ENCODE assay signal across 15 cellular contexts in the genomic region with DNA sequence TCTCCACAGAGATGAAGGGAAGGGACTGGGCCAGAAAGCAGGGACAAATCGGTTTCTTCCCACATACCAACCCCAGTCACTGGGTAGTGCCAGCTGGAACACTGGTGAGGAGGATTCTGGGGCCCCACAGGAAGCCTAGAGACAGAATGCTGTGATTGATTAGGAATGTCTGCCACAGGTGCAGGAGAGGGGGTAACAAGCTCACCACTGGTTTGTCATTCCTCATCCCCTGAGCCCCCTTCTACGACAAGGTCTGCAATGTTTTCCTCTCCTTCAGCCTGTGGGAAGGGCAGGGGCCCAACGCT.
DNase-seq lines count a peak whose midpoint lies in the region; ATAC-seq and TF ChIP-seq lines count a peak whose summit lies in the region.
"Had no signal": no experiment of that assay in that cellular context is flagged by ENCODE, and none has a peak within 500 bp of the region (broad histone marks: within the 10 kb centered on the region; RNA-seq: fewer than 3 reads in every experiment).

No MANE protein-coding gene starts in this region.

- no peak overlapping the region for H3K9ac ChIP-seq in neuronal stem cell (ENCODE audit: low read depth, low read length, poor library complexity)

- POLR2A ChIA-PET in CD8-positive, alpha-beta T cell (lab: Charles Lee) = interaction anchor here (2.4 kb wide), 1 partner anchor 90 kb away, joined by 10 read pairs; a partner anchor contains a TSS
- POLR2A ChIA-PET in OCI-LY7 (lab: Charles Lee) (interaction anchor here (0.8 to 1.5 kb wide), 8 partner anchors 9 to 111 kb away, joined by 3 to 4 read pairs (median 3); no protein-coding TSS in a partner anchor), GM10248 (lab: Yijun Ruan, JAX) (interaction anchor here (1.0 to 1.6 kb wide), 6 partner anchors 15 to 85 kb away, joined by 3 to 10 read pairs (median 4); no protein-coding TSS in a partner anchor)

- no CpG with 5 or more reads among the region's 3 CpGs for WGBS in neuronal stem cell (ENCODE audit: extremely low coverage in 2 of 2, insufficient read length in 2 of 2, insufficient replicate concordance in 1 of 2), 2 donors

- H2BK12ac ChIP-seq in neuronal stem cell (ENCODE audit: low read length) = no peak overlapping the region

- no peak overlapping the region for H3K27ac ChIP-seq in CD8-positive, alpha-beta T cell (ENCODE audit: low read depth, low read length)
- H3K27ac ChIP-seq in OCI-LY7 (ENCODE audit: low read depth, low read length, poor library complexity, severe bottlenecking) = no peak overlapping the region
- H3K27ac ChIP-seq in cingulate gyrus (ENCODE audit: low read depth, low read length) = peak overlapping the region; percentile 94
- no peak overlapping the region for H3K27ac ChIP-seq in neuronal stem cell (replicated peaks; ENCODE audit: low read length)
- H3K27ac ChIP-seq: gastrocnemius medialis had no signal

- H3K4ac ChIP-seq in neuronal stem cell (ENCODE audit: low read length) = no peak overlapping the region

- H3K27ac Mint-ChIP-seq in CD8-positive, alpha-beta T cell = peak overlapping the region; percentile 65

- DNase-seq in CD8-positive, alpha-beta T cell = no peak
- no peak for DNase-seq in OCI-LY7 (ENCODE audit: low spot score)
- no peak for DNase-seq in neuronal stem cell (ENCODE audit: low spot score)
- DNase-seq in GM10248 (ENCODE audit: extremely low spot score) = no peak
- DNase-seq: gastrocnemius medialis; GDM1; GOT3; NCI-H1436; retina; stimulated activated CD4-positive, alpha-beta T cell treated with anti-CD3 and anti-CD28 coated beads, Interleukin-4, amount 100 ng/mL, for 1 hour; T1000 had no signal

- H3K9me3 ChIP-seq in CD8-positive, alpha-beta T cell (ENCODE audit: low read length) = no peaks in the 10 kb centered on the region
- no peaks in the 10 kb centered on the region for H3K9me3 ChIP-seq in OCI-LY7 (ENCODE audit: low read length)
- H3K9me3 ChIP-seq in neuronal stem cell (replicated peaks in 1 of 2; ENCODE audit: control insufficient read depth in 2 of 2, insufficient read depth in 1 of 2, low read depth in 1 of 2, low read length in 2 of 2) = no peaks in the 10 kb centered on the region
- H3K9me3 ChIP-seq: gastrocnemius medialis had no signal

- H3K36me3 ChIP-seq in CD8-positive, alpha-beta T cell (ENCODE audit: insufficient read depth, low read length) = peaks cover 28% of the 10 kb centered on the region
- H3K36me3 ChIP-seq in OCI-LY7 (ENCODE audit: insufficient read depth, low read length) = peaks cover 10% of the 10 kb centered on the region; the same call in 1 of the 2 replicates
- peaks cover 3 to 100% of the 10 kb centered on the region in 2 donors for H3K36me3 ChIP-seq in neuronal stem cell (replicated peaks in 1 of 2; ENCODE audit: control insufficient read depth in 2 of 2, insufficient read depth in 2 of 2, low read length in 2 of 2)
- H3K36me3 ChIP-seq: gastrocnemius medialis had no signal

- peaks cover 61% of the 10 kb centered on the region for H3K4me1 ChIP-seq in CD8-positive, alpha-beta T cell (ENCODE audit: insufficient read depth, low read length)
- H3K4me1 ChIP-seq in OCI-LY7 (ENCODE audit: insufficient read depth, low read length, poor library complexity, severe bottlenecking) (peaks cover 55% of the 10 kb centered on the region), neuronal stem cell (ENCODE audit: control insufficient read depth in 2 of 2, insufficient read depth in 1 of 2, low read depth in 1 of 2, low read length in 2 of 2) (peaks cover 0 to 5% of the 10 kb centered on the region in 2 donors)

- peak overlapping the region; percentile 11 for H3K4me3 Mint-ChIP-seq in CD8-positive, alpha-beta T cell

- no peak overlapping the region for H2BK15ac ChIP-seq in neuronal stem cell (ENCODE audit: low read length)

- BruUV-seq in OCI-LY7 (replicated peaks; lab: Mats Ljungman, UMichigan) = no TSS peak

- ATAC-seq in CD8-positive, alpha-beta T cell = no peak
- ATAC-seq in GM19023 (IDR thresholded peaks at IDR 0.05; ENCODE audit: unreplicated experiment) (no peak), HG03354 (IDR thresholded peaks at IDR 0.05; ENCODE audit: poor library complexity, severe bottlenecking, unreplicated experiment) (no peak)
- ATAC-seq: gastrocnemius medialis had no signal

- no peak overlapping the region for H2AFZ ChIP-seq in OCI-LY7 (ENCODE audit: low read length)
- no peak overlapping the region for H2AFZ ChIP-seq in neuronal stem cell (ENCODE audit: low read length)

- no peaks in the 10 kb centered on the region for H3K27me3 ChIP-seq in CD8-positive, alpha-beta T cell (ENCODE audit: insufficient read depth, low read length)
- peaks cover 0 to 4% (median 0%) of the 10 kb centered on the region in 3 experiments for H3K27me3 ChIP-seq in neuronal stem cell (ENCODE audit: control insufficient read depth in 3 of 3, insufficient read depth in 3 of 3, low read depth in 1 of 3, low read length in 3 of 3)
- H3K27me3 ChIP-seq: gastrocnemius medialis had no signal

- H4K20me1 ChIP-seq in OCI-LY7 (ENCODE audit: insufficient read depth, low read length) = no peaks in the 10 kb centered on the region

- H2BK5ac ChIP-seq in neuronal stem cell (ENCODE audit: low read length) = no peak overlapping the region

- H3K18ac ChIP-seq in neuronal stem cell (ENCODE audit: low read length) = no peak overlapping the region

- H4K91ac ChIP-seq in neuronal stem cell (ENCODE audit: low read depth, low read length, poor library complexity) = no peak overlapping the region

- CTCF ChIA-PET in CD8-positive, alpha-beta T cell (lab: Charles Lee) = interaction anchor here (1.0 kb wide), 1 partner anchor 167 kb away, joined by 4 read pairs; no protein-coding TSS in a partner anchor
- CTCF ChIA-PET in OCI-LY7 (lab: Charles Lee; ENCODE audit: unreplicated experiment) = interaction anchor here (0.6 kb wide), 1 partner anchor 13 kb away, joined by 3 read pairs; no protein-coding TSS in a partner anchor
- CTCF ChIA-PET in GM10248 (lab: Yijun Ruan, JAX) = interaction anchor here (0.8 to 3.3 kb wide), 14 partner anchors 9 to 167 kb away, joined by 3 to 17 read pairs (median 4); no protein-coding TSS in a partner anchor

- no peaks in the 10 kb centered on the region for H3K27me3 Mint-ChIP-seq in CD8-positive, alpha-beta T cell (ENCODE audit: low read depth)

- peaks cover 80% of the 10 kb centered on the region for H3K36me3 Mint-ChIP-seq in CD8-positive, alpha-beta T cell

- H3K4me2 ChIP-seq in OCI-LY7 (ENCODE audit: low read length) (peak overlapping the region; percentile 36), neuronal stem cell (ENCODE audit: insufficient read depth, low read length, poor library complexity, severe bottlenecking) (no peak overlapping the region)

- TF ChIP-seq CTCF in CD8-positive, alpha-beta T cell (IDR thresholded peaks at IDR 0.05) = no peak
- TF ChIP-seq CTCF in OCI-LY7 (conservative IDR thresholded peaks at IDR 0.05; ENCODE audit: low read length) (no peak), GM10248 (IDR thresholded peaks at IDR 0.05; ENCODE audit: control extremely low read depth, extremely low read depth, low read depth, missing control alignments) (no peak)

- H3K79me1 ChIP-seq in neuronal stem cell (ENCODE audit: low read depth, low read length) = no peaks in the 10 kb centered on the region

- H2AK5ac ChIP-seq in neuronal stem cell (ENCODE audit: low read depth, low read length) = no peak overlapping the region

- H3K4me1 Mint-ChIP-seq in CD8-positive, alpha-beta T cell (ENCODE audit: low read depth) = peaks cover 62% of the 10 kb centered on the region

- intact Hi-C loops in CD8-positive, alpha-beta T cell (cut with DNase I, micrococcal nuclease) = loop anchor here in 1 of 2 experiments (5.0 to 10.0 kb wide), 2 partner anchors 44 to 83 kb away; no protein-coding TSS in a partner anchor
- intact Hi-C loops in OCI-LY7 (cut with micrococcal nuclease; ENCODE audit: unreplicated experiment) = loop anchor here (5.0 kb wide), 1 partner anchor 89 kb away; a partner anchor contains a TSS

- no peaks in the 10 kb centered on the region for H3K79me2 ChIP-seq in OCI-LY7 (ENCODE audit: insufficient read depth, low read depth, low read length)

- H3K9me3 Mint-ChIP-seq in CD8-positive, alpha-beta T cell = no peaks in the 10 kb centered on the region

- no peaks in the 10 kb centered on the region for H3K9me2 ChIP-seq in OCI-LY7 (ENCODE audit: insufficient read depth, low read length)

- H4K8ac ChIP-seq in neuronal stem cell (ENCODE audit: low read depth, low read length) = peak overlapping the region; percentile 87

- H3K23ac ChIP-seq in neuronal stem cell (ENCODE audit: low read depth, low read length, poor library complexity) = no peak overlapping the region

- no peak overlapping the region for H3K4me3 ChIP-seq in CD8-positive, alpha-beta T cell (ENCODE audit: low read depth, low read length)
- H3K4me3 ChIP-seq in OCI-LY7 (ENCODE audit: low read depth, low read length, poor library complexity, severe bottlenecking) (no peak overlapping the region), neuronal stem cell (ENCODE audit: low read length in 2 of 2) (no peak overlapping the region)
- H3K4me3 ChIP-seq: gastrocnemius medialis, K562 had no signal

- no peak overlapping the region for H3K14ac ChIP-seq in neuronal stem cell (ENCODE audit: low read length)

- H2BK120ac ChIP-seq in neuronal stem cell (ENCODE audit: low read depth, low read length) = no peak overlapping the region
